9 cellular contexts compared by ENCODE assay signal in genomic region chr15:92822216-92823144, GRCh38.
DNase-seq lines count a peak whose midpoint lies in the region; ATAC-seq, FAIRE-seq and TF ChIP-seq lines count a peak whose summit lies in the region.
"Had no signal": no experiment of that assay in that cellular context is flagged by ENCODE, and none has a peak within 500 bp of the region (broad histone marks: within the 10 kb centered on the region; RNA-seq: fewer than 3 reads in every experiment).

No MANE protein-coding gene starts in this region.

- H3K4me1 Mint-ChIP-seq in central memory CD8-positive, alpha-beta T cell: peaks cover 19% of the 10 kb centered on the region

- peaks cover 8% of the 10 kb centered on the region for H3K36me3 Mint-ChIP-seq in central memory CD8-positive, alpha-beta T cell (ENCODE audit: insufficient read depth)

- H2AFZ ChIP-seq in parathyroid adenoma: peak overlapping the region; percentile 58

- H3K27ac ChIP-seq in parathyroid adenoma: peak overlapping the region; percentile 15
- H3K27ac ChIP-seq in pancreas: peak overlapping the region in 2 of 4 donors; percentile 47 to 92

- FAIRE-seq in GM19239 (lab: Jason Lieb, UNC) (peak; percentile 59), pancreas (lab: Jason Lieb, UNC) (no peak)

- H3K36me3 ChIP-seq in parathyroid adenoma (ENCODE audit: control insufficient read depth, insufficient read depth, low read length): no peaks in the 10 kb centered on the region
- no peaks in the 10 kb centered on the region for H3K36me3 ChIP-seq in pancreas

- H3K4me3 ChIP-seq in parathyroid adenoma (ENCODE audit: low read depth, low read length) (no peak overlapping the region), pancreas (no peak overlapping the region)

- no peaks in the 10 kb centered on the region for H3K4me1 ChIP-seq in parathyroid adenoma
- peaks cover 25 to 37% (median 32%) of the 10 kb centered on the region in 3 donors for H3K4me1 ChIP-seq in pancreas

- H3K4me2 ChIP-seq in parathyroid adenoma (ENCODE audit: low read length): no peak overlapping the region

- H3K79me2 ChIP-seq in parathyroid adenoma: no peaks in the 10 kb centered on the region

- DNase-seq in GM19239 (ENCODE audit: insufficient read length, low spot score): no peak
- peak; percentile 47 for DNase-seq in NCI-H69 (lab: John Stamatoyannopoulos, UW)
- no peak for DNase-seq in central memory CD8-positive, alpha-beta T cell (ENCODE audit: low spot score in 2 of 2)
- no peak for DNase-seq in NCI-H1105 treated with DMSO at 0.1 percent for 48 hours (lab: John Stamatoyannopoulos, UW)
- DNase-seq in AML-193 (lab: John Stamatoyannopoulos, UW): no peak
- DNase-seq in pancreas: no peak
- DNase-seq: stimulated activated CD4-positive, alpha-beta T cell treated with anti-CD3 and anti-CD28 coated beads, Interleukin-12 subunit alpha, Interleukin-12 subunit beta, amount 100 ng/mL, for 4 hours had no signal

- H3K27me3 ChIP-seq in parathyroid adenoma (ENCODE audit: control insufficient read depth, insufficient read depth, low read length) (no peaks in the 10 kb centered on the region), pancreas (no peaks in the 10 kb centered on the region)

- peak overlapping the region; percentile 11 for H3K4me3 Mint-ChIP-seq in central memory CD8-positive, alpha-beta T cell

- no peak for ATAC-seq in central memory CD8-positive, alpha-beta T cell (replicated peaks; ENCODE audit: extremely low read depth, poor library complexity, severe bottlenecking)
- no peak for ATAC-seq in pancreas
- no peak for ATAC-seq in HG03095 (IDR thresholded peaks at IDR 0.05; ENCODE audit: unreplicated experiment)

- H3K9me3 ChIP-seq in parathyroid adenoma (ENCODE audit: control insufficient read depth, low read length) (no peaks in the 10 kb centered on the region), pancreas (no peaks in the 10 kb centered on the region)

- H3K9ac ChIP-seq in parathyroid adenoma: no peak overlapping the region

- H3K27ac Mint-ChIP-seq in central memory CD8-positive, alpha-beta T cell (ENCODE audit: low read depth): no peak overlapping the region

- 14 to 23% methylated on average over 2 of the region's 2 CpGs for WGBS in pancreas, 2 donors

- intact Hi-C loops in pancreas (cut with DNase I): no loop called here

- no peak for TF ChIP-seq CTCF in parathyroid adenoma (IDR thresholded peaks at IDR 0.05)
- TF ChIP-seq CTCF in pancreas (IDR thresholded peaks at IDR 0.05): no peak

- no peaks in the 10 kb centered on the region for H3K27me3 Mint-ChIP-seq in central memory CD8-positive, alpha-beta T cell

- H3K9me3 Mint-ChIP-seq in central memory CD8-positive, alpha-beta T cell: no peaks in the 10 kb centered on the region
